ENCODE assay signal across 11 cellular contexts in the genomic region with DNA sequence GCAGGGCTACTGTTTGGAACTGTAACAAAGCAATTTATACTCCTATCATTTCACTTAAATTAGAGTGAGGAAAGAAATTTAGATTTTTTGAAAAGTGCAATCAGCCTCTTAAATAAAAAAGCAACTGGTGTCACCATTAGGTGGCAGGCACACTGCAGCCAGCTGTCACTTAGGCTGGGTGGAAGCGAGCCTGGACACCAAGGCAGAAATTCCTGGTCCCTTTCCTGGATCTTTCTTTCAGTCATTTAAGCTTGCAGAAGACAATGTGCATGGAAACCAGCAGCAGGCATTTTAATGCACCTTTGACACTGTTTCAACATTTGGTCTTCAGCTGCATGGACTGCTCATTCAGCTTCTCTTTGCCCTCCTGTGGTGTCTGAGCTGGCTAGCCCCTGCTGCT.
A peak's percentile ranks its signal among the peaks of the same experiment; 100 is the strongest.
DNase-seq lines count a peak whose midpoint lies in the region; ATAC-seq and TF ChIP-seq lines count a peak whose summit lies in the region.
"Had no signal": no experiment of that assay in that cellular context is flagged by ENCODE, and none has a peak within 500 bp of the region (broad histone marks: within the 10 kb centered on the region; RNA-seq: fewer than 3 reads in every experiment).

No MANE protein-coding gene starts in this region.

- H3K4me3 Mint-ChIP-seq in chondrocyte (ENCODE audit: unreplicated experiment) (no peak overlapping the region), nephron progenitor cell (no peak overlapping the region)
- H3K4me3 Mint-ChIP-seq in stimulated activated memory B cell treated with anti-CD40 and anti-IgM and Interleukin-4, amounts not matched to agents 10 μg/mL and 1 μg/mL and 100 μg/mL, for 72 hours: no peak overlapping the region
- no peak overlapping the region for H3K4me3 Mint-ChIP-seq in activated CD4-positive, alpha-beta memory T cell treated with anti-CD3 and anti-CD28 coated beads for 36 hours
- H3K4me3 Mint-ChIP-seq: naive thymus-derived CD8-positive, alpha-beta T cell had no signal

- intact Hi-C loops in activated CD4-positive, alpha-beta memory T cell treated with anti-CD3 and anti-CD28 coated beads for 36 hours (cut with micrococcal nuclease): no loop called here

- H3K4me2 ChIP-seq in Loucy (ENCODE audit: low read depth, low read length, poor library complexity, severe bottlenecking): no peak overlapping the region

- H3K36me3 Mint-ChIP-seq in chondrocyte (ENCODE audit: low read depth): no peaks in the 10 kb centered on the region
- peaks cover 7% of the 10 kb centered on the region for H3K36me3 Mint-ChIP-seq in nephron progenitor cell (ENCODE audit: low read depth)
- H3K36me3 Mint-ChIP-seq in stimulated activated memory B cell treated with anti-CD40 and anti-IgM and Interleukin-4, amounts not matched to agents 10 μg/mL and 1 μg/mL and 100 μg/mL, for 72 hours: no peaks in the 10 kb centered on the region
- no peaks in the 10 kb centered on the region for H3K36me3 Mint-ChIP-seq in activated CD4-positive, alpha-beta memory T cell treated with anti-CD3 and anti-CD28 coated beads for 36 hours
- H3K36me3 Mint-ChIP-seq: naive thymus-derived CD8-positive, alpha-beta T cell had no signal

- H3K4me1 ChIP-seq in Loucy (ENCODE audit: insufficient read depth, low read length, poor library complexity, severe bottlenecking): peaks cover 8% of the 10 kb centered on the region

- H3K4me3 ChIP-seq in GM06990 (replicated peaks; ENCODE audit: low read depth, low read length) (no peak overlapping the region), Loucy (ENCODE audit: low read length, poor library complexity, severe bottlenecking) (no peak overlapping the region)

- H3K4me1 Mint-ChIP-seq in chondrocyte (ENCODE audit: low read depth): no peaks in the 10 kb centered on the region
- peaks cover 12% of the 10 kb centered on the region for H3K4me1 Mint-ChIP-seq in nephron progenitor cell
- no peaks in the 10 kb centered on the region for H3K4me1 Mint-ChIP-seq in stimulated activated memory B cell treated with anti-CD40 and anti-IgM and Interleukin-4, amounts not matched to agents 10 μg/mL and 1 μg/mL and 100 μg/mL, for 72 hours
- no peaks in the 10 kb centered on the region for H3K4me1 Mint-ChIP-seq in activated CD4-positive, alpha-beta memory T cell treated with anti-CD3 and anti-CD28 coated beads for 36 hours (ENCODE audit: low read depth)
- H3K4me1 Mint-ChIP-seq: naive thymus-derived CD8-positive, alpha-beta T cell had no signal

- peak; percentile 39 for TF ChIP-seq CTCF in GM06990 (IDR thresholded peaks at IDR 0.05; ENCODE audit: insufficient read depth, low read length, poor library complexity, severe bottlenecking)
- TF ChIP-seq CTCF in Loucy (conservative IDR thresholded peaks at IDR 0.05; ENCODE audit: low read length): peak; percentile 70
- peak; percentile 66 for TF ChIP-seq CTCF in chondrocyte (IDR thresholded peaks at IDR 0.05)
- TF ChIP-seq CTCF in nephron progenitor cell (IDR thresholded peaks at IDR 0.05): no peak

- H4K20me1 ChIP-seq in Loucy (ENCODE audit: insufficient read depth, low read length, poor library complexity, severe bottlenecking): no peaks in the 10 kb centered on the region

- no peaks in the 10 kb centered on the region for H3K9me2 ChIP-seq in Loucy (replicated peaks; ENCODE audit: low read depth, low read length)

- no peaks in the 10 kb centered on the region for H3K9me3 ChIP-seq in Loucy (ENCODE audit: insufficient read depth, low read depth, low read length)

- CTCF ChIA-PET in activated CD4-positive, alpha-beta memory T cell treated with anti-CD3 and anti-CD28 coated beads for 36 hours (lab: Charles Lee): no interaction called here

- no peak overlapping the region for H3K9ac ChIP-seq in Loucy (ENCODE audit: low read depth, low read length, poor library complexity, severe bottlenecking)

- H3K9me3 Mint-ChIP-seq in chondrocyte (ENCODE audit: low read depth): peaks cover 14% of the 10 kb centered on the region
- H3K9me3 Mint-ChIP-seq in nephron progenitor cell: peaks cover 20% of the 10 kb centered on the region
- H3K9me3 Mint-ChIP-seq in stimulated activated memory B cell treated with anti-CD40 and anti-IgM and Interleukin-4, amounts not matched to agents 10 μg/mL and 1 μg/mL and 100 μg/mL, for 72 hours: peaks cover 8% of the 10 kb centered on the region
- peaks cover 5% of the 10 kb centered on the region for H3K9me3 Mint-ChIP-seq in activated CD4-positive, alpha-beta memory T cell treated with anti-CD3 and anti-CD28 coated beads for 36 hours

- no peak for ATAC-seq in stimulated activated memory B cell treated with anti-CD40 and anti-IgM and Interleukin-4, amounts not matched to agents 10 μg/mL and 1 μg/mL and 100 μg/mL, for 72 hours
- ATAC-seq in GM18870 (IDR thresholded peaks at IDR 0.05; ENCODE audit: unreplicated experiment): no peak
- ATAC-seq: naive thymus-derived CD8-positive, alpha-beta T cell had no signal

- no peaks in the 10 kb centered on the region for H3K79me2 ChIP-seq in Loucy (ENCODE audit: insufficient read depth, low read length)

- DNase-seq in GM06990 (ENCODE audit: extremely low read depth, insufficient read length) (no peak), chondrocyte (ENCODE audit: low spot score) (no peak), nephron progenitor cell (peak; percentile 20), NCI-H1092 treated with DMSO at 0.1 percent for 48 hours (lab: John Stamatoyannopoulos, UW) (no peak)
- DNase-seq in activated CD4-positive, alpha-beta memory T cell treated with anti-CD3 and anti-CD28 coated beads for 36 hours: no peak
- DNase-seq: activated CD4-positive, alpha-beta T cell treated with anti-CD3 and anti-CD28 coated beads for 48 hours; GDM1; naive thymus-derived CD8-positive, alpha-beta T cell had no signal

- H3F3A ChIP-seq in Loucy (ENCODE audit: low read depth): no peaks in the 10 kb centered on the region

- no peak overlapping the region for H2AFZ ChIP-seq in Loucy (ENCODE audit: low read length)

- no peak overlapping the region for H3K27ac Mint-ChIP-seq in chondrocyte (ENCODE audit: unreplicated experiment)
- H3K27ac Mint-ChIP-seq in nephron progenitor cell: no peak overlapping the region
- H3K27ac Mint-ChIP-seq in stimulated activated memory B cell treated with anti-CD40 and anti-IgM and Interleukin-4, amounts not matched to agents 10 μg/mL and 1 μg/mL and 100 μg/mL, for 72 hours: no peak overlapping the region
- no peak overlapping the region for H3K27ac Mint-ChIP-seq in activated CD4-positive, alpha-beta memory T cell treated with anti-CD3 and anti-CD28 coated beads for 36 hours
- H3K27ac Mint-ChIP-seq: naive thymus-derived CD8-positive, alpha-beta T cell had no signal

- H3K36me3 ChIP-seq in GM06990 (ENCODE audit: control insufficient read depth, insufficient read depth, low read length): no peaks in the 10 kb centered on the region
- H3K36me3 ChIP-seq in Loucy (ENCODE audit: insufficient read depth, low read length): no peaks in the 10 kb centered on the region

- POLR2A ChIA-PET in activated CD4-positive, alpha-beta memory T cell treated with anti-CD3 and anti-CD28 coated beads for 36 hours (lab: Charles Lee): no interaction called here

- H3K27me3 ChIP-seq in GM06990 (replicated peaks; ENCODE audit: control insufficient read depth, insufficient read depth, low read length) (no peaks in the 10 kb centered on the region), Loucy (ENCODE audit: insufficient read depth, low read length, poor library complexity, severe bottlenecking) (no peaks in the 10 kb centered on the region)

- peaks cover 11% of the 10 kb centered on the region for H3K27me3 Mint-ChIP-seq in chondrocyte (ENCODE audit: low read depth)
- peaks cover 4% of the 10 kb centered on the region for H3K27me3 Mint-ChIP-seq in nephron progenitor cell (ENCODE audit: low read depth, poor library complexity)
- H3K27me3 Mint-ChIP-seq in stimulated activated memory B cell treated with anti-CD40 and anti-IgM and Interleukin-4, amounts not matched to agents 10 μg/mL and 1 μg/mL and 100 μg/mL, for 72 hours: no peaks in the 10 kb centered on the region
- H3K27me3 Mint-ChIP-seq in activated CD4-positive, alpha-beta memory T cell treated with anti-CD3 and anti-CD28 coated beads for 36 hours: no peaks in the 10 kb centered on the region
